In the genomic region with DNA sequence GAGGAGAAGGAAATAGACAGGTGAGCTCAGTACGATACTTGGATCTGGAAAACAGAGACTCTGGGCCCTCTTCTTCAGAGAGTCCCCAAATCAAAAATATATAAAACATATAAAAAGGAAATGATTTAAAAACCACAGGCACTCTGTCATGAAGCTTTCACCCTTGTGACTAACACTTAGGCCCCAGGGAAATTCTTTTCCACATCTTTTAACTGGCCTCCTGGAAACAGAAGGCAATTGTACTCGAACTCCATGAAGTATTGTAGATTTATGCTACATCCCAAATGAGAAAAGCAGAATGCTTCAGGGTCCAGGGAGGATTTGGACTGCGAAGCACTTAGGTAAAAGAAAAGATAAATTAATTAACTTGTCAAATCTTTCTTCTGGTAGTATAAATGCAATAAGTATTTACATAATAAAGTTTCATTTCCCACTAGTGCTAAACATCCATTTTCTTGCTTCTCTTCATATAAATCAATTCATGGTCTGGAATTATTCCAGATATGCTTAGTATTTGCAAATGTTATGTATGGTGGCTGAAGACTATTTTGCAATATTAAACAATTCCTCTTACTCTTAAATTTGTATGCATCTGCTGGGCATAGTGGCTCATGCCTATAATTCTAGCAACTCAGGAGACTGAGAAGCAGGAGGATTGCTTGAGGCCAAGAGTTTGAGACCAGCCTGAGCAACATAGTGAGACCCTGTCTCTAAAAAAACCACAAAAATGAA, we compare ENCODE assay signal across 14 cellular contexts.
DNase-seq lines count a peak whose midpoint lies in the region; ATAC-seq and TF ChIP-seq lines count a peak whose summit lies in the region.
"Had no signal": no experiment of that assay in that cellular context is flagged by ENCODE, and none has a peak within 500 bp of the region (broad histone marks: within the 10 kb centered on the region; RNA-seq: fewer than 3 reads in every experiment).

No MANE protein-coding gene starts in this region.

- H3K56ac ChIP-seq in IMR-90 (ENCODE audit: extremely low read depth, insufficient read depth, low read length), result peak overlapping the region; percentile 78; the same call in 1 of the 2 replicates

- H3K9me1 ChIP-seq in IMR-90 (ENCODE audit: insufficient read depth, low read length), result peaks cover 4% of the 10 kb centered on the region; the same call in 1 of the 2 replicates

- H2AK9ac ChIP-seq in IMR-90 (replicated peaks; ENCODE audit: low read depth, low read length, poor library complexity), result no peak overlapping the region

- H3K4me3 ChIP-seq in AG09309 (ENCODE audit: control insufficient read depth, low read depth, low read length) (no peak overlapping the region), IMR-90 (ENCODE audit: insufficient read depth, low read depth, low read length) (no peak overlapping the region), astrocyte of the spinal cord (ENCODE audit: low read depth, low read length) (no peak overlapping the region)
- H3K4me3 ChIP-seq: GM12878 had no signal

- H3K4me2 ChIP-seq in IMR-90 (ENCODE audit: low read depth, low read length), result peak overlapping the region; percentile 69

- H2AFZ ChIP-seq in IMR-90 (replicated peaks; ENCODE audit: low read length, poor library complexity), result no peak overlapping the region

- H3K27me3 Mint-ChIP-seq in CD14-positive monocyte (ENCODE audit: low read depth in 3 of 3), result no peaks in the 10 kb centered on the region
- H3K27me3 Mint-ChIP-seq in activated CD4-positive, alpha-beta T cell treated with anti-CD3 and anti-CD28 coated beads for 36 hours, result peaks cover 5% of the 10 kb centered on the region
- H3K27me3 Mint-ChIP-seq: brain had no signal

- BruUV-seq in IMR-90 (replicated peaks; lab: Mats Ljungman, UMichigan), result no TSS peak

- peak overlapping the region; percentile 73 for H2AK5ac ChIP-seq in IMR-90 (ENCODE audit: low read depth, low read length)

- H3K9me3 Mint-ChIP-seq in CD14-positive monocyte, result no peaks in the 10 kb centered on the region
- H3K9me3 Mint-ChIP-seq in activated CD4-positive, alpha-beta T cell treated with anti-CD3 and anti-CD28 coated beads for 36 hours (ENCODE audit: low read depth), result no peaks in the 10 kb centered on the region
- H3K9me3 Mint-ChIP-seq: T-helper 1 cell treated with Interleukin-12 subunit alpha and Interleukin-12 subunit beta and Interleukin-4 antibody, amounts not matched to agents 30 μg/mL and 1 μg/mL, for 36 hours had no signal

- peak overlapping the region; percentile 74 for H3K14ac ChIP-seq in IMR-90 (replicated peaks; ENCODE audit: low read depth, low read length)

- H4K5ac ChIP-seq in IMR-90 (ENCODE audit: low read depth, low read length), result peak overlapping the region; percentile 96

- peak overlapping the region; percentile 94 for H2BK5ac ChIP-seq in IMR-90 (ENCODE audit: low read depth, low read length, poor library complexity, severe bottlenecking)

- no peaks in the 10 kb centered on the region for H3K36me3 Mint-ChIP-seq in CD14-positive monocyte
- H3K36me3 Mint-ChIP-seq in activated CD4-positive, alpha-beta T cell treated with anti-CD3 and anti-CD28 coated beads for 36 hours (ENCODE audit: low read depth), result no peaks in the 10 kb centered on the region
- H3K36me3 Mint-ChIP-seq: brain had no signal

- H3K27ac ChIP-seq in IMR-90 (ENCODE audit: insufficient read depth, low read length), result peak overlapping the region; percentile 94

- peak overlapping the region; percentile 81 for H4K8ac ChIP-seq in IMR-90 (ENCODE audit: low read depth in 2 of 2, low read length in 2 of 2)

- no peaks in the 10 kb centered on the region for H3K27me3 ChIP-seq in IMR-90 (ENCODE audit: control insufficient read depth, insufficient read depth, low read length)

- peak overlapping the region; percentile 92 for H2BK120ac ChIP-seq in IMR-90 (ENCODE audit: low read depth, low read length)

- no peak for TF ChIP-seq POLR2A in IMR-90 (IDR thresholded peaks at IDR 0.05; ENCODE audit: low read depth, low read length)

- H3K9me3 ChIP-seq in IMR-90 (ENCODE audit: control insufficient read depth, insufficient read depth, low read length), result no peaks in the 10 kb centered on the region

- peak overlapping the region; percentile 66; the same call in 1 of the 2 replicates for H3K23ac ChIP-seq in IMR-90 (ENCODE audit: low read depth, low read length)

- dilution Hi-C loops in IMR-90 (cut with HindIII; ENCODE audit: low sequenced_read_pairs, unreplicated experiment), result no loop called here

- intact Hi-C loops in IMR-90 (cut with micrococcal nuclease), result loop anchor here (5.0 kb wide), 1 partner anchor 41 kb away; no protein-coding TSS in a partner anchor
- intact Hi-C loops in CD14-positive monocyte (cut with micrococcal nuclease), result no loop called here
- intact Hi-C loops in left cardiac atrium (cut with DNase I), result no loop called here
- intact Hi-C loops in activated CD4-positive, alpha-beta T cell treated with anti-CD3 and anti-CD28 coated beads for 36 hours (cut with DNase I, micrococcal nuclease), result loop anchor here in 1 of 2 experiments (2.0 kb wide), 1 partner anchor 26 kb away; no protein-coding TSS in a partner anchor

- no peak overlapping the region for H3K4me3 Mint-ChIP-seq in CD14-positive monocyte
- H3K4me3 Mint-ChIP-seq in activated CD4-positive, alpha-beta T cell treated with anti-CD3 and anti-CD28 coated beads for 36 hours, result no peak overlapping the region
- H3K4me3 Mint-ChIP-seq: brain; T-helper 1 cell treated with Interleukin-12 subunit alpha and Interleukin-12 subunit beta and Interleukin-4 antibody, amounts not matched to agents 30 μg/mL and 1 μg/mL, for 36 hours had no signal

- H3K4me1 ChIP-seq in IMR-90 (ENCODE audit: control insufficient read depth, insufficient read depth, low read length), result peaks cover 14% of the 10 kb centered on the region

- peak overlapping the region; percentile 83 for H4K91ac ChIP-seq in IMR-90 (ENCODE audit: insufficient read depth, low read depth, low read length)

- ATAC-seq in IMR-90 (ENCODE audit: low read depth), result peak; percentile 77
- no peak for ATAC-seq in GM19467 (IDR thresholded peaks at IDR 0.05; ENCODE audit: unreplicated experiment)
- no peak for ATAC-seq in left cardiac atrium
- ATAC-seq in activated CD4-positive, alpha-beta T cell treated with anti-CD3 and anti-CD28 coated beads for 36 hours, result no peak
- ATAC-seq: GM12878 had no signal

- no peaks in the 10 kb centered on the region for H4K20me1 ChIP-seq in IMR-90 (ENCODE audit: insufficient read depth, low read length)

- TF ChIP-seq CTCF in AG09309 (IDR thresholded peaks at IDR 0.05; ENCODE audit: control insufficient read depth, insufficient read depth, low read depth, low read length, missing control alignments), result no peak
- TF ChIP-seq CTCF in IMR-90 (conservative IDR thresholded peaks at IDR 0.05; ENCODE audit: low read depth, low read length), result no peak
- no peak for TF ChIP-seq CTCF in astrocyte of the spinal cord (IDR thresholded peaks at IDR 0.05; ENCODE audit: low read depth, low read length)
- TF ChIP-seq CTCF in CD14-positive monocyte (IDR thresholded peaks at IDR 0.05), result no peak

- CTCF ChIA-PET in IMR-90 (lab: Yijun Ruan, JAX), result interaction anchor here (0.6 to 0.9 kb wide), 2 partner anchors 9 to 223 kb away, joined by 3 read pairs; no protein-coding TSS in a partner anchor
- CTCF ChIA-PET in activated CD4-positive, alpha-beta T cell treated with anti-CD3 and anti-CD28 coated beads for 36 hours (lab: Charles Lee), result no interaction called here

- DNase-seq in AG09309 (ENCODE audit: low read depth) (peak; percentile 61), IMR-90 (peak; percentile 78), astrocyte of the spinal cord (ENCODE audit: low read depth, low spot score) (peak; percentile 71), glomerular visceral epithelial cell (ENCODE audit: extremely low spot score) (peak; percentile 46), CD14-positive monocyte (ENCODE audit: low spot score) (no peak), left cardiac atrium (no peak)
- no peak for DNase-seq in activated CD4-positive, alpha-beta T cell treated with anti-CD3 and anti-CD28 coated beads for 36 hours
- DNase-seq: activated CD4-positive, alpha-beta T cell treated with anti-CD3 and anti-CD28 coated beads for 4 hours; activated T-cell treated with anti-CD3 and anti-CD28 coated beads, Interleukin-2, amount 50 U/mL, for 48 hours; mesendoderm had no signal

- no CpG with 5 or more reads among the region's 3 CpGs for WGBS in IMR-90 (ENCODE audit: extremely low coverage in 2 of 2, insufficient read length in 1 of 2), 2 experiments

- H3K4ac ChIP-seq in IMR-90 (ENCODE audit: low read depth, low read length), result peak overlapping the region; percentile 77

- peak overlapping the region; percentile 85 for H2BK20ac ChIP-seq in IMR-90 (ENCODE audit: low read depth, low read length)

- peak overlapping the region; percentile 96 for H2BK15ac ChIP-seq in IMR-90 (ENCODE audit: low read depth, low read length)

- POLR2A ChIA-PET in IMR-90 (lab: Charles Lee; ENCODE audit: unreplicated experiment), result no interaction called here
- POLR2A ChIA-PET in activated CD4-positive, alpha-beta T cell treated with anti-CD3 and anti-CD28 coated beads for 36 hours (lab: Charles Lee), result no interaction called here

- H3K9ac ChIP-seq in IMR-90 (ENCODE audit: low read depth, low read length), result peak overlapping the region; percentile 29; the same call in 1 of the 2 replicates

- TF ChIP-seq RAD21 in IMR-90 (IDR thresholded peaks at IDR 0.05; ENCODE audit: low read length), result no peak

- H3K36me3 ChIP-seq in IMR-90 (ENCODE audit: control insufficient read depth, insufficient read depth, low read length), result no peaks in the 10 kb centered on the region

- in situ Hi-C loops in IMR-90 (cut with MboI; ENCODE audit: low sequenced_read_pairs), result no loop called here
- in situ Hi-C loops in astrocyte of the spinal cord (cut with HindIII; ENCODE audit: low sequenced_read_pairs), result no loop called here

- peaks cover 0 to 16% of the 10 kb centered on the region in 2 experiments; a peak in 3 of 4 replicates for H3K79me1 ChIP-seq in IMR-90 (ENCODE audit: low read depth in 1 of 2, low read length in 2 of 2)

- H3K4me1 Mint-ChIP-seq in CD14-positive monocyte, result peaks cover 5% of the 10 kb centered on the region
- no peaks in the 10 kb centered on the region for H3K4me1 Mint-ChIP-seq in activated CD4-positive, alpha-beta T cell treated with anti-CD3 and anti-CD28 coated beads for 36 hours
- H3K4me1 Mint-ChIP-seq: brain had no signal

- H3K27ac Mint-ChIP-seq in CD14-positive monocyte, result no peak overlapping the region
- H3K27ac Mint-ChIP-seq in activated CD4-positive, alpha-beta T cell treated with anti-CD3 and anti-CD28 coated beads for 36 hours, result no peak overlapping the region
- H3K27ac Mint-ChIP-seq: brain; T-helper 1 cell treated with Interleukin-12 subunit alpha and Interleukin-12 subunit beta and Interleukin-4 antibody, amounts not matched to agents 30 μg/mL and 1 μg/mL, for 36 hours had no signal

- peak overlapping the region; percentile 97 for H3K18ac ChIP-seq in IMR-90 (ENCODE audit: low read depth, low read length)

TF ChIP-seq in IMR-90, 13 proteins besides CTCF, POLR2A, EP300 and RAD21:
- TF ChIP-seq NFE2L2 (IDR thresholded peaks at IDR 0.05; ENCODE audit: low read depth, low read length) (no peak), CEBPB (IDR thresholded peaks at IDR 0.05; ENCODE audit: low read depth, low read length) (peak; percentile 81), FOS (IDR thresholded peaks at IDR 0.05; ENCODE audit: low read depth, low read length) (no peak)

Comparison
In these comparisons a context has a peak if more than half of its experiments do, and no peak if none do; other contexts are left out.
1. DNase-seq: peak in AG09309 (single experiment), IMR-90 (single experiment), astrocyte of the spinal cord (single experiment) and glomerular visceral epithelial cell (single experiment); none in CD14-positive monocyte (single experiment), left cardiac atrium (single experiment) and activated CD4-positive, alpha-beta T cell treated with anti-CD3 and anti-CD28 coated beads for 36 hours (single experiment).